ENCODE assay signal across 21 cellular contexts in genomic region chr10:97132273-97132672, GRCh38. TPM values are rescaled to one million over a fixed set of nuclear protein-coding genes. Genes with fewer than 3 reads are reported as not detected.
A peak's percentile ranks its signal among the peaks of the same experiment; 100 is the strongest.
DNase-seq lines count a peak whose midpoint lies in the region; ATAC-seq, FAIRE-seq and TF ChIP-seq lines count a peak whose summit lies in the region.
"Had no signal": no experiment of that assay in that cellular context is flagged by ENCODE, and none has a peak within 500 bp of the region (broad histone marks: within the 10 kb centered on the region; RNA-seq: fewer than 3 reads in every experiment).

No MANE protein-coding gene starts in this region.

- H3K9me3 ChIP-seq in kidney (ENCODE audit: control insufficient read depth in 1 of 2, low read length in 2 of 2) (no peaks in the 10 kb centered on the region), vagina (no peaks in the 10 kb centered on the region)

- TF ChIP-seq CTCF in kidney (IDR thresholded peaks at IDR 0.05; ENCODE audit: borderline replicate concordance, extremely low read depth, insufficient read depth) (no peak), vagina (IDR thresholded peaks at IDR 0.05) (no peak)

- DNase-seq in cardiac septum (ENCODE audit: low spot score) (peak; percentile 63), left cardiac atrium (no peak), kidney (peak; percentile 41), posterior vena cava (ENCODE audit: low spot score) (peak; percentile 48), vagina (ENCODE audit: extremely low spot score in 2 of 2) (no peak), posterior cingulate gyrus (no peak)
- DNase-seq in T-helper 2 cell treated with Interferon-gamma antibody and Interleukin-4, amounts not matched to agents 5 μg/mL and 100 μg/mL, for 36 hours (ENCODE audit: low spot score): no peak
- DNase-seq: 8988T; C1 segment of cervical spinal cord; CD4-positive, CD25-positive, alpha-beta regulatory T cell; CD8-positive, alpha-beta memory T cell; COR-L47; DMS 273 treated with DMSO at 0.1 percent for 48 hours; DMS53; DND-41; EL; H9 had no signal

- H3K27ac Mint-ChIP-seq in T-helper 2 cell treated with Interferon-gamma antibody and Interleukin-4, amounts not matched to agents 5 μg/mL and 100 μg/mL, for 36 hours: no peak overlapping the region
- H3K27ac Mint-ChIP-seq: CD4-positive, CD25-positive, alpha-beta regulatory T cell; CD8-positive, alpha-beta memory T cell had no signal

- H3K27ac ChIP-seq in kidney (ENCODE audit: low read depth in 2 of 2, low read length in 2 of 2) (no peak overlapping the region), vagina (no peak overlapping the region)

- H3K27me3 ChIP-seq in vagina: no peaks in the 10 kb centered on the region

- no peak overlapping the region for H3K4me3 ChIP-seq in kidney (ENCODE audit: low read length in 2 of 2)
- H3K4me3 ChIP-seq in vagina: no peak overlapping the region
- H3K4me3 ChIP-seq: GM12878 had no signal

- no peaks in the 10 kb centered on the region for H3K36me3 Mint-ChIP-seq in T-helper 2 cell treated with Interferon-gamma antibody and Interleukin-4, amounts not matched to agents 5 μg/mL and 100 μg/mL, for 36 hours (ENCODE audit: low read depth)
- H3K36me3 Mint-ChIP-seq: CD4-positive, CD25-positive, alpha-beta regulatory T cell; CD8-positive, alpha-beta memory T cell had no signal

- H3K4me1 ChIP-seq in kidney (ENCODE audit: control insufficient read depth in 1 of 2, insufficient read depth in 1 of 2, low read depth in 1 of 2, low read length in 2 of 2) (no peaks in the 10 kb centered on the region), vagina (no peaks in the 10 kb centered on the region)

- no peak for ATAC-seq in left cardiac atrium
- ATAC-seq: GM12878, HepG2 had no signal

- H3K9me3 Mint-ChIP-seq in T-helper 2 cell treated with Interferon-gamma antibody and Interleukin-4, amounts not matched to agents 5 μg/mL and 100 μg/mL, for 36 hours: no peaks in the 10 kb centered on the region
- H3K9me3 Mint-ChIP-seq: CD8-positive, alpha-beta memory T cell; H9 had no signal

- intact Hi-C loops in cardiac septum (cut with DNase I): no loop called here
- intact Hi-C loops in left cardiac atrium (cut with DNase I): no loop called here
- intact Hi-C loops in kidney (cut with DNase I): no loop called here
- intact Hi-C loops in posterior vena cava (cut with DNase I): no loop called here
- intact Hi-C loops in vagina (cut with DNase I): no loop called here
- intact Hi-C loops in posterior cingulate gyrus (cut with DNase I): no loop called here

- FAIRE-seq in kidney (lab: Jason Lieb, UNC): no peak
- FAIRE-seq: GM12878, GM19239, H1, HepG2 had no signal

- no peak for TF ChIP-seq POLR2A in vagina (IDR thresholded peaks at IDR 0.05)

- H3K4me3 Mint-ChIP-seq in T-helper 2 cell treated with Interferon-gamma antibody and Interleukin-4, amounts not matched to agents 5 μg/mL and 100 μg/mL, for 36 hours: no peak overlapping the region
- H3K4me3 Mint-ChIP-seq: CD8-positive, alpha-beta memory T cell; H9 had no signal

- H3K4me1 Mint-ChIP-seq in T-helper 2 cell treated with Interferon-gamma antibody and Interleukin-4, amounts not matched to agents 5 μg/mL and 100 μg/mL, for 36 hours (ENCODE audit: low read depth): no peaks in the 10 kb centered on the region
- H3K4me1 Mint-ChIP-seq: CD4-positive, CD25-positive, alpha-beta regulatory T cell; CD8-positive, alpha-beta memory T cell had no signal

- peaks cover 2% of the 10 kb centered on the region for H3K27me3 Mint-ChIP-seq in T-helper 2 cell treated with Interferon-gamma antibody and Interleukin-4, amounts not matched to agents 5 μg/mL and 100 μg/mL, for 36 hours (ENCODE audit: low read depth)

- H3K36me3 ChIP-seq in kidney (ENCODE audit: control insufficient read depth in 1 of 2, insufficient read depth in 2 of 2, low read length in 2 of 2): no peaks in the 10 kb centered on the region
- H3K36me3 ChIP-seq in vagina: no peaks in the 10 kb centered on the region

- H3K9ac ChIP-seq in kidney (ENCODE audit: low read length in 2 of 2): no peak overlapping the region

RNA-seq across cellular contexts. Expression of gene SLIT1, which starts 53.5 kb away (rescaled TPM):
- total RNA-seq in cardiac septum (0.05 TPM), left cardiac atrium (under 1 TPM; 0.24 to 0.31 TPM), kidney (0.35 TPM), posterior vena cava (under 1 TPM; 0.23 to 0.33 TPM), vagina (0.49 TPM)
- polyA plus RNA-seq in kidney (ENCODE audit: insufficient read depth, low read depth, low replicate concordance): 0.06 TPM
- polyA plus RNA-seq: CD4-positive, CD25-positive, alpha-beta regulatory T cell had no signal

Comparison
In these comparisons a context has a peak if more than half of its experiments do, and no peak if none do; other contexts are left out.
1. DNase-seq: peak in cardiac septum (single experiment), kidney (single experiment) and posterior vena cava (single experiment); none in left cardiac atrium (single experiment), vagina (0 of 2), T-helper 2 cell treated with Interferon-gamma antibody and Interleukin-4, amounts not matched to agents 5 μg/mL and 100 μg/mL, for 36 hours (single experiment) and posterior cingulate gyrus (0 of 10).